In the genomic region with DNA sequence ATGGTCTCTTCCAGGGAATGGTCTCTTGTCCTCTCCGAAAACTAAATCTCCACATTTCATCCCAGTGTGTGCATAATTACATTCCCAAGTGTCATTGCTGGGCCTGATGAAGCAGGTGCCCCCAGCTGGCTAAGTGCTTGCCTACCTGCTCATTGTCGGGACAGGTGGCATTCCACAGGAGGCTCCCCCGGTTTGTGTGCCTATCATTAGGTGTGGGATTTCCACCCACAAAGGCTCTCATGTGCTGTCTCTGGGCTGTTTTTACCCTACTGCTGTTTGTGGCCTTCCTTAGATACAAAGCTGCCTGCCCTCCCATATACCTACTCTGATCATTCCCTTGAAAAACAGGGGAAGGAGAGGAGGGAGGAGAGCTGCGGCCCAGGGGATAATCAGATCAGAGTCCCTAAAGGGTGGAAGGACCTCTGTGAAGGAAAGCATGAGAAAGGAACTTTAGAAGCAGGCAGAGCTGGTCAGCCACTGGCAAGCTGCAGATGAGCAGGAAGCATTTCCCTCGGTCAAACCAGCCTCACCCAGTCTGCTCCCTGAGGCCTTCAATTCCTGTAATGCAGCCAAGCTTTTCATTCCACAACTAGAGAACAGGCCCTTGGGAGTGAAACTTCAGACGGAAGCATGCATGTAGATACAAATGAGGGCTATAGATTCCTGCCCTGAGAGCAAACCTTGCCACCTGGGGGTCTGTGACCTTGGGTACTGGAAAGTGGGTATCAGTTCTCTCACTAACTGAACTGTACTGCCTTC, we compare ENCODE assay signal across 8 cellular contexts.
DNase-seq lines count a peak whose midpoint lies in the region; ATAC-seq, FAIRE-seq and TF ChIP-seq lines count a peak whose summit lies in the region.

No MANE protein-coding gene starts in this region.

- WGBS in H1 (ENCODE audit: extremely low coverage in 1 of 2, insufficient coverage in 1 of 2, insufficient read length in 1 of 2, insufficient replicate concordance in 2 of 2, low coverage in 1 of 2, low lambda C conversion rate in 2 of 2, missing lambda C conversion rate in 1 of 2), 2 experiments, result 70% methylated on average over 6 of the region's 6 CpGs; no CpG with 5 or more reads in 1 of the 2 experiments
- 41% methylated on average over 6 of the region's 6 CpGs for WGBS in HepG2 (ENCODE audit: low lambda C conversion rate)

- FAIRE-seq in H1 (lab: Jason Lieb, UNC) (no peak), HepG2 (lab: Jason Lieb, UNC) (no peak)

- ATAC-seq in HepG2 (peak; percentile 20; the same call in 1 of the 3 replicates), HG03039 (IDR thresholded peaks at IDR 0.05; ENCODE audit: unreplicated experiment) (no peak)

- H2AK5ac ChIP-seq in H1 (ENCODE audit: low read depth, low read length), result no peak overlapping the region

- TF ChIP-seq RAD21 in H1 (IDR thresholded peaks at IDR 0.05 in 1 of 2, conservative IDR thresholded peaks at IDR 0.05 in 1 of 2; ENCODE audit: low read depth in 2 of 2, low read length in 2 of 2) (no peak), HepG2 (CRISPR knock-in tag; IDR thresholded peaks at IDR 0.05) (no peak)

- TF ChIP-seq EP300 in H1 (IDR thresholded peaks at IDR 0.05; ENCODE audit: borderline replicate concordance in 1 of 2, low read depth in 2 of 2, low read length in 2 of 2) (no peak), HepG2 (IDR thresholded peaks at IDR 0.05; ENCODE audit: low read depth in 2 of 2, low read length in 2 of 2) (no peak), HepG2 (CRISPR knock-in tag; IDR thresholded peaks at IDR 0.05; ENCODE audit: borderline replicate concordance) (no peak)

- H3K4me2 ChIP-seq in H1 (ENCODE audit: insufficient read depth in 1 of 2, low read depth in 2 of 2, low read length in 2 of 2) (no peak overlapping the region), HepG2 (ENCODE audit: low read depth, low read length) (no peak overlapping the region)

- in situ Hi-C loops in HepG2 (cut with HindIII; ENCODE audit: extremely low pct_ligation_motif_present, low pct_unique_long_range_greater_than_20kb), result no loop called here

- H3K9ac ChIP-seq in H1 (replicated peaks in 1 of 4; ENCODE audit: extremely low read depth in 1 of 4, low read depth in 3 of 4, low read length in 3 of 4), result no peak overlapping the region
- H3K9ac ChIP-seq in HepG2 (ENCODE audit: insufficient read depth, low read depth, low read length), result no peak overlapping the region
- no peak overlapping the region for H3K9ac ChIP-seq in colonic mucosa (ENCODE audit: low read depth in 2 of 2, low read length in 2 of 2)

- 0 out of 2 replicates have a peak overlapping the region, but pooled peaks have one; percentile 21 for H3K18ac ChIP-seq in H1 (ENCODE audit: extremely low read depth, low read length)

- no peaks in the 10 kb centered on the region; the same call in 1 of the 2 replicates for H3K79me1 ChIP-seq in H1 (ENCODE audit: low read depth, low read length)

- no peak overlapping the region for H3K4me3 ChIP-seq in H1 (ENCODE audit: extremely low read depth in 1 of 4, insufficient read depth in 2 of 4, low read depth in 3 of 4, low read length in 4 of 4)
- no peak overlapping the region for H3K4me3 ChIP-seq in HepG2 (replicated peaks in 1 of 3; ENCODE audit: insufficient read depth in 1 of 3, low read depth in 2 of 3, low read length in 3 of 3)
- no peak overlapping the region for H3K4me3 ChIP-seq in colonic mucosa

- H3K4ac ChIP-seq in H1 (replicated peaks; ENCODE audit: insufficient read length, low read depth, low read length), result no peak overlapping the region

- H3K56ac ChIP-seq in H1 (replicated peaks; ENCODE audit: insufficient read length, low read depth, low read length), result no peak overlapping the region

- CTCF ChIA-PET in H1 (lab: Charles Lee; ENCODE audit: partially characterized antibody), result interaction anchor here (0.6 to 2.0 kb wide), 6 partner anchors 34 to 129 kb away, joined by 3 to 7 read pairs (median 4); no protein-coding TSS in a partner anchor
- CTCF ChIA-PET in HepG2 (lab: Yijun Ruan, JAX; ENCODE audit: low intra/inter-chr PET ratio, low total read pairs), result no interaction called here

- no peak overlapping the region for H3K27ac ChIP-seq in H1 (ENCODE audit: low read depth, low read length)
- H3K27ac ChIP-seq in HepG2 (ENCODE audit: extremely low read length, insufficient read depth, low read length), result no peak overlapping the region
- no peak overlapping the region for H3K27ac ChIP-seq in colonic mucosa

- H2AFZ ChIP-seq in H1 (ENCODE audit: low read length) (no peak overlapping the region), HepG2 (ENCODE audit: low read length) (no peak overlapping the region)

- no peak overlapping the region for H4K91ac ChIP-seq in H1 (replicated peaks; ENCODE audit: insufficient read length, low read length)

- 0 out of 2 replicates have a peak overlapping the region, but pooled peaks have one; percentile 15 for H2BK20ac ChIP-seq in H1 (ENCODE audit: low read length)

- H3K4me1 ChIP-seq in H1 (replicated peaks in 1 of 4; ENCODE audit: control insufficient read depth in 3 of 4, insufficient read depth in 4 of 4, low read length in 3 of 4), result peaks cover 8 to 22% (median 13%) of the 10 kb centered on the region in 4 experiments
- H3K4me1 ChIP-seq in HepG2 (ENCODE audit: insufficient read depth, low read length), result peaks cover 18% of the 10 kb centered on the region
- no peaks in the 10 kb centered on the region for H3K4me1 ChIP-seq in colonic mucosa

- no peak overlapping the region for H4K8ac ChIP-seq in H1 (ENCODE audit: extremely low read depth, insufficient read depth, low read length)

- H3K27me3 ChIP-seq in H1 (replicated peaks in 1 of 4; ENCODE audit: control insufficient read depth in 3 of 4, extremely low read depth in 1 of 4, insufficient read depth in 3 of 4, low read length in 3 of 4) (no peaks in the 10 kb centered on the region), HepG2 (ENCODE audit: control insufficient read depth in 1 of 2, insufficient read depth in 2 of 2, low read length in 2 of 2) (peaks cover 2 to 42% of the 10 kb centered on the region in 2 experiments; a peak in 4 of 5 replicates), colonic mucosa (no peaks in the 10 kb centered on the region)

- H3K36me3 ChIP-seq in H1 (ENCODE audit: control insufficient read depth in 2 of 4, insufficient read depth in 4 of 4, low read length in 3 of 4) (no peaks in the 10 kb centered on the region), HepG2 (replicated peaks in 1 of 2; ENCODE audit: control insufficient read depth in 1 of 2, insufficient read depth in 2 of 2, low read length in 2 of 2) (no peaks in the 10 kb centered on the region), colonic mucosa (no peaks in the 10 kb centered on the region)

- TF ChIP-seq POLR2A in H1 (IDR thresholded peaks at IDR 0.05; ENCODE audit: control extremely low read depth in 1 of 2, low read depth in 2 of 2, low read length in 2 of 2), result no peak
- no peak for TF ChIP-seq POLR2A in HepG2 (IDR thresholded peaks at IDR 0.05; ENCODE audit: insufficient read depth in 1 of 2, low read depth in 2 of 2, low read length in 2 of 2)

- H3K23me2 ChIP-seq in H1 (ENCODE audit: low read depth, low read length), result peaks cover 6% of the 10 kb centered on the region

- intact Hi-C loops in HepG2 (cut with micrococcal nuclease; ENCODE audit: unreplicated experiment), result no loop called here
- intact Hi-C loops in colonic mucosa (cut with DNase I), result no loop called here

- peak overlapping the region; percentile 54 for H2BK15ac ChIP-seq in H1 (ENCODE audit: low read length)

- H3K23ac ChIP-seq in H1 (ENCODE audit: insufficient read length), result no peak overlapping the region

- H3K14ac ChIP-seq in H1 (ENCODE audit: insufficient read length), result no peak overlapping the region

- H3K9me3 ChIP-seq in H1 (ENCODE audit: insufficient read depth in 2 of 2, low read depth in 1 of 2, low read length in 1 of 2) (no peaks in the 10 kb centered on the region), HepG2 (ENCODE audit: low read length) (no peaks in the 10 kb centered on the region), colonic mucosa (no peaks in the 10 kb centered on the region)

- H3K79me2 ChIP-seq in H1 (ENCODE audit: control insufficient read depth in 1 of 2, insufficient read depth in 2 of 2, low read length in 2 of 2) (no peaks in the 10 kb centered on the region), HepG2 (ENCODE audit: insufficient read depth, low read length) (no peaks in the 10 kb centered on the region)

- H4K20me1 ChIP-seq in H1 (replicated peaks in 1 of 2; ENCODE audit: control insufficient read depth in 1 of 2, insufficient read depth in 2 of 2, low read length in 2 of 2) (no peaks in the 10 kb centered on the region), HepG2 (ENCODE audit: insufficient read depth, low read length) (no peaks in the 10 kb centered on the region)

- POLR2A ChIA-PET in H1 (lab: Charles Lee; ENCODE audit: partially characterized antibody) (interaction anchor here (0.6 to 1.0 kb wide), 4 partner anchors 11 to 55 kb away, joined by 3 to 4 read pairs (median 3); no protein-coding TSS in a partner anchor), HepG2 (lab: Yijun Ruan, JAX) (no interaction called here)

- no TSS peak for BruUV-seq in HepG2 (replicated peaks; lab: Mats Ljungman, UMichigan)

- peak; percentile 30 for DNase-seq in NCI-H2196 (lab: John Stamatoyannopoulos, UW; ENCODE audit: unreplicated experiment)
- no peak for DNase-seq in NCI-H2196 treated with DMSO at 0.1 percent for 48 hours (lab: John Stamatoyannopoulos, UW; ENCODE audit: unreplicated experiment)
- no peak for DNase-seq in H1 (ENCODE audit: low read depth in 1 of 2, low spot score in 2 of 2)
- no peak for DNase-seq in HepG2 (ENCODE audit: low spot score)
- DNase-seq in ureter (ENCODE audit: low spot score), result peak; percentile 72
- no peak for DNase-seq in colonic mucosa
- DNase-seq in NCI-H146 treated with DMSO at 0.1 percent for 48 hours (lab: John Stamatoyannopoulos, UW; ENCODE audit: unreplicated experiment), result no peak

- H2BK120ac ChIP-seq in H1 (replicated peaks; ENCODE audit: low read depth, low read length), result no peak overlapping the region

- no peak overlapping the region; the same call in 1 of the 2 replicates for H2BK5ac ChIP-seq in H1 (ENCODE audit: low read depth, low read length)

- TF ChIP-seq CTCF in H1 (IDR thresholded peaks at IDR 0.05; ENCODE audit: control extremely low read depth in 1 of 3, insufficient read depth in 1 of 3, low read depth in 1 of 3, low read length in 3 of 3) (no peak), HepG2 (CRISPR knock-in tag; IDR thresholded peaks at IDR 0.05) (no peak), colonic mucosa (IDR thresholded peaks at IDR 0.05) (no peak)

- H4K5ac ChIP-seq in H1 (ENCODE audit: insufficient read length, low read depth, low read length), result no peak overlapping the region

- 0 out of 2 replicates have a peak overlapping the region, but pooled peaks have one; percentile 63 for H2BK12ac ChIP-seq in H1 (ENCODE audit: low read depth, low read length)

TF ChIP-seq in H1, 55 proteins besides CTCF, POLR2A, EP300 and RAD21 (continues in another document):
- TF ChIP-seq KDM5A (IDR thresholded peaks at IDR 0.05; ENCODE audit: low read length) (no peak), YY1 (IDR thresholded peaks at IDR 0.05; ENCODE audit: low read depth, low read length) (no peak), KDM1A (IDR thresholded peaks at IDR 0.05; ENCODE audit: borderline replicate concordance, low read length) (no peak)

TF ChIP-seq in HepG2, 621 proteins besides CTCF, POLR2A, EP300 and RAD21 (continues in another document):
- no peak for TF ChIP-seq SOX5 (CRISPR knock-in tag; IDR thresholded peaks at IDR 0.05; ENCODE audit: borderline replicate concordance)
- no peak for TF ChIP-seq EED (CRISPR knock-in tag; IDR thresholded peaks at IDR 0.05)

Comparison
In these comparisons a context has a peak if more than half of its experiments do, and no peak if none do; other contexts are left out.
1. DNase-seq: peak in NCI-H2196 (single experiment) and ureter (single experiment); none in NCI-H2196 treated with DMSO at 0.1 percent for 48 hours (single experiment), H1 (0 of 2), HepG2 (single experiment), colonic mucosa (single experiment) and NCI-H146 treated with DMSO at 0.1 percent for 48 hours (single experiment).